Comparison of ENCODE assay signal across 8 cellular contexts in genomic region chr10:78211476-78212110, GRCh38.
A peak's percentile ranks its signal among the peaks of the same experiment; 100 is the strongest.
DNase-seq lines count a peak whose midpoint lies in the region; ATAC-seq and TF ChIP-seq lines count a peak whose summit lies in the region.

No MANE protein-coding gene starts in this region.

- H3K36me3 Mint-ChIP-seq in activated T-helper 2 cell treated with anti-CD3 and anti-CD28 coated beads, Interferon-gamma antibody, Interleukin-2, Interleukin-4, amounts not matched to agents 10 μg/mL and 5 μg/mL and 100 μg/mL, durations not matched to agents 14 hours and 24 hours and 36 hours (ENCODE audit: low read depth) = no peaks in the 10 kb centered on the region

- H3K4me3 Mint-ChIP-seq in activated T-helper 2 cell treated with anti-CD3 and anti-CD28 coated beads, Interferon-gamma antibody, Interleukin-2, Interleukin-4, amounts not matched to agents 10 μg/mL and 5 μg/mL and 100 μg/mL, durations not matched to agents 14 hours and 24 hours and 36 hours (ENCODE audit: low read depth) = no peak overlapping the region

- peaks cover 4% of the 10 kb centered on the region for H3K4me1 Mint-ChIP-seq in activated T-helper 2 cell treated with anti-CD3 and anti-CD28 coated beads, Interferon-gamma antibody, Interleukin-2, Interleukin-4, amounts not matched to agents 10 μg/mL and 5 μg/mL and 100 μg/mL, durations not matched to agents 14 hours and 24 hours and 36 hours (ENCODE audit: low read depth)

- no peak for TF ChIP-seq POLR2A in gastrocnemius medialis (IDR thresholded peaks at IDR 0.05)

- ATAC-seq in gastrocnemius medialis (no peak), GM18519 (IDR thresholded peaks at IDR 0.05; ENCODE audit: low FRiP score, unreplicated experiment) (no peak)

- peaks cover 15% of the 10 kb centered on the region for H3K27me3 Mint-ChIP-seq in activated T-helper 2 cell treated with anti-CD3 and anti-CD28 coated beads, Interferon-gamma antibody, Interleukin-2, Interleukin-4, amounts not matched to agents 10 μg/mL and 5 μg/mL and 100 μg/mL, durations not matched to agents 14 hours and 24 hours and 36 hours (ENCODE audit: low read depth)

- in situ Hi-C loops in gastrocnemius medialis (cut with MboI; ENCODE audit: low sequenced_read_pairs in 4 of 4) = loop anchor here in 1 of 4 donors (25.0 kb wide), 1 partner anchor 451 kb away; no protein-coding TSS in a partner anchor

- peak overlapping the region; percentile 3 for H3K27ac Mint-ChIP-seq in activated T-helper 2 cell treated with anti-CD3 and anti-CD28 coated beads, Interferon-gamma antibody, Interleukin-2, Interleukin-4, amounts not matched to agents 10 μg/mL and 5 μg/mL and 100 μg/mL, durations not matched to agents 14 hours and 24 hours and 36 hours

- no peaks in the 10 kb centered on the region for H3K27me3 ChIP-seq in left ventricle myocardium inferior (ENCODE audit: low read depth)
- H3K27me3 ChIP-seq in gastrocnemius medialis = no peaks in the 10 kb centered on the region

- intact Hi-C loops in activated T-helper 2 cell treated with anti-CD3 and anti-CD28 coated beads, Interferon-gamma antibody, Interleukin-2, Interleukin-4, amounts not matched to agents 10 μg/mL and 5 μg/mL and 100 μg/mL, durations not matched to agents 14 hours and 24 hours and 36 hours (cut with micrococcal nuclease) = no loop called here
- intact Hi-C loops in left ventricle myocardium inferior (cut with micrococcal nuclease) = no loop called here
- intact Hi-C loops in gastrocnemius medialis (cut with DNase I; ENCODE audit: low total_unique reads) = loop anchor here (1.0 to 5.0 kb wide), 2 partner anchors 164 to 446 kb away; no protein-coding TSS in a partner anchor

- H3K4me3 ChIP-seq in left ventricle myocardium inferior (no peak overlapping the region), gastrocnemius medialis (no peak overlapping the region)

- DNase-seq in Daoy (ENCODE audit: low read depth) = peak; percentile 26
- peak; percentile 57 for DNase-seq in LHCN-M2 (ENCODE audit: low read depth)
- no peak for DNase-seq in activated T-helper 2 cell treated with anti-CD3 and anti-CD28 coated beads, Interferon-gamma antibody, Interleukin-2, Interleukin-4, amounts not matched to agents 10 μg/mL and 5 μg/mL and 100 μg/mL, durations not matched to agents 14 hours and 24 hours and 36 hours (ENCODE audit: low spot score)
- no peak for DNase-seq in left ventricle myocardium inferior
- no peak for DNase-seq in gastrocnemius medialis
- DNase-seq in HPDE6-E6E7 (ENCODE audit: extremely low spot score) = no peak
- DNase-seq in GF-D8 (lab: John Stamatoyannopoulos, UW) = no peak

- H3K27ac ChIP-seq in left ventricle myocardium inferior (replicated peaks) (peak overlapping the region; percentile 50), gastrocnemius medialis (no peak overlapping the region)

- H3K4me1 ChIP-seq in left ventricle myocardium inferior = peaks cover 39% of the 10 kb centered on the region
- H3K4me1 ChIP-seq in gastrocnemius medialis = peaks cover 13 to 20% of the 10 kb centered on the region in 2 donors

- no peaks in the 10 kb centered on the region for H3K9me3 ChIP-seq in left ventricle myocardium inferior (replicated peaks)
- H3K9me3 ChIP-seq in gastrocnemius medialis = no peaks in the 10 kb centered on the region

- H3K36me3 ChIP-seq in left ventricle myocardium inferior (no peaks in the 10 kb centered on the region), gastrocnemius medialis (no peaks in the 10 kb centered on the region)

- no peaks in the 10 kb centered on the region for H3K9me3 Mint-ChIP-seq in activated T-helper 2 cell treated with anti-CD3 and anti-CD28 coated beads, Interferon-gamma antibody, Interleukin-2, Interleukin-4, amounts not matched to agents 10 μg/mL and 5 μg/mL and 100 μg/mL, durations not matched to agents 14 hours and 24 hours and 36 hours

- TF ChIP-seq CTCF in left ventricle myocardium inferior (IDR thresholded peaks at IDR 0.05; ENCODE audit: borderline replicate concordance) (peak; percentile 64), gastrocnemius medialis (IDR thresholded peaks at IDR 0.05 in 4 of 5, conservative IDR thresholded peaks at IDR 0.05 in 1 of 5) (peak in 3 of 5 experiments; percentile 22 to 30 (median 28))

Comparison
In these comparisons a context has a peak if more than half of its experiments do, and no peak if none do; other contexts are left out.
1. DNase-seq: peak in Daoy (single experiment) and LHCN-M2 (single experiment); none in activated T-helper 2 cell treated with anti-CD3 and anti-CD28 coated beads, Interferon-gamma antibody, Interleukin-2, Interleukin-4, amounts not matched to agents 10 μg/mL and 5 μg/mL and 100 μg/mL, durations not matched to agents 14 hours and 24 hours and 36 hours (single experiment), left ventricle myocardium inferior (single experiment), gastrocnemius medialis (0 of 2), HPDE6-E6E7 (single experiment) and GF-D8 (single experiment).